25 cellular contexts compared by ENCODE assay signal in genomic region chr14:103460415-103460814, GRCh38.
"Had no signal": no experiment of that assay in that cellular context is flagged by ENCODE, and none has a peak within 500 bp of the region (broad histone marks: within the 10 kb centered on the region; RNA-seq: fewer than 3 reads in every experiment).

No MANE protein-coding gene starts in this region.

- H3K4me3 Mint-ChIP-seq: activated B cell treated with CpG ODN at 0.5 μM for 24 hours; activated CD4-positive, alpha-beta memory T cell treated with anti-CD3 and anti-CD28 coated beads, Interleukin-2, amount 10 ng/mL, durations not matched to agents 7 days and 5 days; activated CD4-positive, alpha-beta T cell treated with anti-CD3 and anti-CD28 coated beads, Interleukin-2, amount 10 ng/mL, durations not matched to agents 7 days and 5 days had no signal

- H3K9me3 Mint-ChIP-seq: activated B cell treated with CpG ODN at 0.5 μM for 24 hours; activated CD4-positive, alpha-beta memory T cell treated with anti-CD3 and anti-CD28 coated beads, Interleukin-2, amount 10 ng/mL, durations not matched to agents 7 days and 5 days; activated CD4-positive, alpha-beta T cell treated with anti-CD3 and anti-CD28 coated beads, Interleukin-2, amount 10 ng/mL, durations not matched to agents 7 days and 5 days had no signal

- H3K27me3 Mint-ChIP-seq: activated B cell treated with CpG ODN at 0.5 μM for 24 hours; activated CD4-positive, alpha-beta memory T cell treated with anti-CD3 and anti-CD28 coated beads, Interleukin-2, amount 10 ng/mL, durations not matched to agents 7 days and 5 days; activated CD4-positive, alpha-beta T cell treated with anti-CD3 and anti-CD28 coated beads, Interleukin-2, amount 10 ng/mL, durations not matched to agents 7 days and 5 days had no signal

- H3K4me1 Mint-ChIP-seq: activated B cell treated with CpG ODN at 0.5 μM for 24 hours had no signal

- H3K27me3 ChIP-seq: brain microvascular endothelial cell, cardiac muscle cell, Peyer's patch, SJCRH30 had no signal

- H3K27ac ChIP-seq: brain microvascular endothelial cell, cardiac muscle cell, Peyer's patch, RWPE1, SJCRH30 had no signal

- H3K4me3 ChIP-seq: cardiac muscle cell, Peyer's patch, SJCRH30 had no signal

- DNase-seq: activated B cell treated with CpG ODN at 0.5 μM for 24 hours; activated CD4-positive, alpha-beta memory T cell treated with anti-CD3 and anti-CD28 coated beads, Interleukin-2, amount 10 ng/mL, durations not matched to agents 7 days and 5 days; activated CD4-positive, alpha-beta T cell treated with anti-CD3 and anti-CD28 coated beads for 1 hour; activated CD4-positive, alpha-beta T cell treated with anti-CD3 and anti-CD28 coated beads, Interleukin-2, amount 10 ng/mL, durations not matched to agents 7 days and 5 days; activated effector memory CD4-positive, alpha-beta T cell treated with Interleukin-2 at 50 U/mL for 16 hours; activated naive CD4-positive, alpha-beta T cell; amniotic stem cell; brain microvascular endothelial cell; Karpas-422; MM.1S; NCI-H1105; NCI-H1436; NCI-H1694 treated with DMSO at 0.1 percent for 48 hours; NCI-H2029 treated with DMSO at 0.1 percent for 48 hours; NCI-H345; NCI-H510A; NCI-H69; NK-92 treated with Interleukin-12 subunit alpha and Interleukin-12 subunit beta, amount 100 ng/mL, for 24 hours; OCI-M1; Peyer's patch; Right ventricle myocardium superior; SJCRH30; SK-N-SH had no signal

- H3K9me3 ChIP-seq: Peyer's patch, SJCRH30, SK-N-SH had no signal

- H3K4me1 ChIP-seq: SJCRH30 had no signal

- H3K27ac Mint-ChIP-seq: activated B cell treated with CpG ODN at 0.5 μM for 24 hours; activated CD4-positive, alpha-beta memory T cell treated with anti-CD3 and anti-CD28 coated beads, Interleukin-2, amount 10 ng/mL, durations not matched to agents 7 days and 5 days; activated CD4-positive, alpha-beta T cell treated with anti-CD3 and anti-CD28 coated beads, Interleukin-2, amount 10 ng/mL, durations not matched to agents 7 days and 5 days had no signal
